In the genomic region with DNA sequence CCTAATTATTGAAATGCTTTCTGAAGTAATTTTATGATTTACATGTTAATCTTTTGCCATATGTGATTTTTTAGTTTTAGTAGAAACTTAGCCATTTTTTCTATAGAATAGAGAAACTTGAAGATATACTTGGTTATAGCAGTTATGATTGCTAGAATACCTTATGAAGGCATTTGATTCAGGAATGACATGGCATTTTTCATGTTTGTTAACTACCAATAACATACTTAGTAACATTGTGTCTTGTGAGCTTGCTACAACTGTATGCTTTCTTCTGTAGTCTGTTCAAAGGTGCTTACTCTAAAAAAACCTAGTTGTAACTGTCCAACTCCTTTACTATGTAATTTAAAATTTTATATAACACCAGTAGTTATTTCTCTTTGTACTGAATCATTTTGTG, we compare ENCODE assay signal across 30 cellular contexts.
"Had no signal": no experiment of that assay in that cellular context is flagged by ENCODE, and none has a peak within 500 bp of the region (broad histone marks: within the 10 kb centered on the region; RNA-seq: fewer than 3 reads in every experiment).

No MANE protein-coding gene starts in this region.

- H3K36me3 Mint-ChIP-seq: activated naive CD4-positive, alpha-beta T cell treated with anti-CD3 and anti-CD28 coated beads, Interleukin-2, amount 10 ng/mL, durations not matched to agents 7 days and 5 days had no signal

- DNase-seq: activated CD4-positive, alpha-beta memory T cell treated with anti-CD3 and anti-CD28 coated beads for 36 hours; activated CD4-positive, alpha-beta T cell treated with anti-CD3 and anti-CD28 coated beads for 36 hours; activated CD4-positive, alpha-beta T cell treated with anti-CD3 and anti-CD28 coated beads, Interleukin-2, amount 10 ng/mL, durations not matched to agents 24 days and 14 days; activated CD4-positive, CD25-positive, alpha-beta regulatory T cell; activated CD4-positive, CD25-positive, alpha-beta regulatory T cell treated with anti-CD3 and anti-CD28 coated beads, Interleukin-2, amount 50 U/mL, for 72 hours; activated CD8-positive, alpha-beta memory T cell treated with anti-CD3 and anti-CD28 coated beads, Interleukin-2, amount 50 U/mL, for 48 hours; activated gamma-delta T cell; activated naive CD4-positive, alpha-beta T cell; activated naive CD4-positive, alpha-beta T cell treated with anti-CD3 and anti-CD28 coated beads, Interleukin-2, amount 10 ng/mL, durations not matched to agents 7 days and 5 days; activated naive CD8-positive, alpha-beta T cell treated with anti-CD3 and anti-CD28 coated beads, Interleukin-2, amount 10 ng/mL, durations not matched to agents 7 days and 5 days; activated T-cell treated with anti-CD3 and anti-CD28 coated beads for 4 hours; activated T-cell treated with anti-CD3 and anti-CD28 coated beads, Interleukin-2, amount 50 U/mL, for 24 hours; activated T-cell treated with anti-CD3 and anti-CD28 coated beads, Interleukin-2, amount 50 U/mL, for 72 hours; brain microvascular endothelial cell; dorsolateral prefrontal cortex; effector memory CD4-positive, alpha-beta T cell; erythroblast; foreskin keratinocyte; heart right ventricle; T-helper 17 cell had no signal

- H3K9me3 Mint-ChIP-seq: activated CD4-positive, alpha-beta memory T cell treated with anti-CD3 and anti-CD28 coated beads for 36 hours; activated CD4-positive, alpha-beta T cell treated with anti-CD3 and anti-CD28 coated beads, Interleukin-2, amount 10 ng/mL, durations not matched to agents 24 days and 14 days; activated naive CD4-positive, alpha-beta T cell treated with anti-CD3 and anti-CD28 coated beads, Interleukin-2, amount 10 ng/mL, durations not matched to agents 7 days and 5 days; activated naive CD8-positive, alpha-beta T cell treated with anti-CD3 and anti-CD28 coated beads, Interleukin-2, amount 10 ng/mL, durations not matched to agents 7 days and 5 days; activated T-cell treated with anti-CD3 and anti-CD28 coated beads, Interleukin-2, amount 50 U/mL, for 24 hours; activated T-cell treated with anti-CD3 and anti-CD28 coated beads, Interleukin-2, amount 50 U/mL, for 72 hours; central memory CD8-positive, alpha-beta T cell; dendritic cell treated with granulocyte-macrophage colony-stimulating factor and Interleukin-4, amounts not matched to agents 40 ng/mL and 50 ng/mL, for 4 days; T-helper 2 cell treated with Interferon-gamma antibody and Interleukin-4, amounts not matched to agents 5 μg/mL and 100 μg/mL, for 36 hours had no signal

- H3K4me1 ChIP-seq: ascending aorta, esophagus muscularis mucosa, foreskin keratinocyte, gastroesophageal sphincter had no signal

- H3K4me3 ChIP-seq: ascending aorta, coronary artery, dorsolateral prefrontal cortex, esophagus muscularis mucosa, gastroesophageal sphincter, heart right ventricle, hepatocyte had no signal

- H3K4me3 Mint-ChIP-seq: activated CD4-positive, alpha-beta memory T cell treated with anti-CD3 and anti-CD28 coated beads for 36 hours; activated CD4-positive, alpha-beta T cell treated with anti-CD3 and anti-CD28 coated beads for 36 hours; activated CD4-positive, alpha-beta T cell treated with anti-CD3 and anti-CD28 coated beads, Interleukin-2, amount 10 ng/mL, durations not matched to agents 24 days and 14 days; activated naive CD4-positive, alpha-beta T cell treated with anti-CD3 and anti-CD28 coated beads, Interleukin-2, amount 10 ng/mL, durations not matched to agents 7 days and 5 days; activated naive CD8-positive, alpha-beta T cell treated with anti-CD3 and anti-CD28 coated beads, Interleukin-2, amount 10 ng/mL, durations not matched to agents 7 days and 5 days; activated T-cell treated with anti-CD3 and anti-CD28 coated beads, Interleukin-2, amount 50 U/mL, for 24 hours; activated T-cell treated with anti-CD3 and anti-CD28 coated beads, Interleukin-2, amount 50 U/mL, for 72 hours; central memory CD8-positive, alpha-beta T cell; dendritic cell treated with granulocyte-macrophage colony-stimulating factor and Interleukin-4, amounts not matched to agents 40 ng/mL and 50 ng/mL, for 4 days; T-helper 17 cell; T-helper 2 cell treated with Interferon-gamma antibody and Interleukin-4, amounts not matched to agents 5 μg/mL and 100 μg/mL, for 36 hours had no signal

- H3K27me3 Mint-ChIP-seq: activated CD4-positive, alpha-beta memory T cell treated with anti-CD3 and anti-CD28 coated beads for 36 hours; activated CD4-positive, alpha-beta T cell treated with anti-CD3 and anti-CD28 coated beads for 36 hours; activated CD4-positive, alpha-beta T cell treated with anti-CD3 and anti-CD28 coated beads, Interleukin-2, amount 10 ng/mL, durations not matched to agents 24 days and 14 days; activated naive CD4-positive, alpha-beta T cell treated with anti-CD3 and anti-CD28 coated beads, Interleukin-2, amount 10 ng/mL, durations not matched to agents 7 days and 5 days; activated T-cell treated with anti-CD3 and anti-CD28 coated beads, Interleukin-2, amount 50 U/mL, for 24 hours; central memory CD8-positive, alpha-beta T cell; dendritic cell treated with granulocyte-macrophage colony-stimulating factor and Interleukin-4, amounts not matched to agents 40 ng/mL and 50 ng/mL, for 4 days; T-helper 17 cell had no signal

- H3K4me1 Mint-ChIP-seq: activated CD4-positive, alpha-beta T cell treated with anti-CD3 and anti-CD28 coated beads for 36 hours; activated CD4-positive, alpha-beta T cell treated with anti-CD3 and anti-CD28 coated beads, Interleukin-2, amount 10 ng/mL, durations not matched to agents 24 days and 14 days; activated naive CD4-positive, alpha-beta T cell treated with anti-CD3 and anti-CD28 coated beads, Interleukin-2, amount 10 ng/mL, durations not matched to agents 7 days and 5 days; activated naive CD8-positive, alpha-beta T cell treated with anti-CD3 and anti-CD28 coated beads, Interleukin-2, amount 10 ng/mL, durations not matched to agents 7 days and 5 days; central memory CD8-positive, alpha-beta T cell; T-helper 17 cell had no signal

- FAIRE-seq: bronchial epithelial cell had no signal

- H3K27ac Mint-ChIP-seq: activated CD4-positive, alpha-beta memory T cell treated with anti-CD3 and anti-CD28 coated beads for 36 hours; activated CD4-positive, alpha-beta T cell treated with anti-CD3 and anti-CD28 coated beads for 36 hours; activated CD4-positive, alpha-beta T cell treated with anti-CD3 and anti-CD28 coated beads, Interleukin-2, amount 10 ng/mL, durations not matched to agents 24 days and 14 days; activated naive CD4-positive, alpha-beta T cell treated with anti-CD3 and anti-CD28 coated beads, Interleukin-2, amount 10 ng/mL, durations not matched to agents 7 days and 5 days; activated naive CD4-positive, alpha-beta T cell treated with anti-CD3 and anti-CD28 coated beads, Interleukin-2, amount 50 U/mL, for 72 hours; activated naive CD8-positive, alpha-beta T cell treated with anti-CD3 and anti-CD28 coated beads, Interleukin-2, amount 10 ng/mL, durations not matched to agents 7 days and 5 days; activated T-cell treated with anti-CD3 and anti-CD28 coated beads, Interleukin-2, amount 50 U/mL, for 24 hours; activated T-cell treated with anti-CD3 and anti-CD28 coated beads, Interleukin-2, amount 50 U/mL, for 72 hours; dendritic cell treated with granulocyte-macrophage colony-stimulating factor and Interleukin-4, amounts not matched to agents 40 ng/mL and 50 ng/mL, for 4 days; T-helper 17 cell; T-helper 2 cell treated with Interferon-gamma antibody and Interleukin-4, amounts not matched to agents 5 μg/mL and 100 μg/mL, for 36 hours had no signal

- H3K9me3 ChIP-seq: ascending aorta, esophagus muscularis mucosa, gastroesophageal sphincter, heart right ventricle had no signal

- H3K27ac ChIP-seq: ascending aorta, brain microvascular endothelial cell, coronary artery, dorsolateral prefrontal cortex, esophagus muscularis mucosa, foreskin keratinocyte, gastroesophageal sphincter, heart right ventricle, hepatocyte had no signal

- H3K4me2 ChIP-seq: hepatocyte had no signal

- ATAC-seq: activated CD4-positive, alpha-beta T cell treated with anti-CD3 and anti-CD28 coated beads for 36 hours; activated naive CD4-positive, alpha-beta T cell treated with anti-CD3 and anti-CD28 coated beads, Interleukin-2, amount 50 U/mL, for 72 hours; activated T-cell treated with anti-CD3 and anti-CD28 coated beads, Interleukin-2, amount 50 U/mL, for 72 hours; foreskin keratinocyte; gastroesophageal sphincter; heart right ventricle; T-helper 17 cell had no signal
